ENCODE assay signal across 9 cellular contexts in the genomic region with DNA sequence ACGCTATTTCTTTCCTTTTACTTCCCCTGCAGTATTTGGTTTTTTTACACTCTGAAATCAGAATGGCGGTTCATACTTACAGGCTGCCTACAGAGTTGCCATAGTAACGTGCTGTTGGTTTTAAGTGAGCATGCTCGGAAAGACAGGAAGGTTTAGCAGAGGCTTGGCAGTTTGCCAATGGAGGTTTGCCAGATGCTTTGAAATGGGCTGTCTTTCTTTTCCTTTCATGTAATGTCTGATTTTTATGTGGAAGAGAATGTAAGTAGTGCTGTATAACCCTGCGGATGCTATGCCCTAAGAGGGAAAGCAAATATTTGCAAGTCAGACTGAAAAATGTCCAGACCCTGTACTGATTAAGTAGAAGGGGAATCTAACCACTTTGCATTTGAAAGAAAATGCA. TPM values are rescaled to one million over a fixed set of nuclear protein-coding genes. Genes with fewer than 3 reads are reported as not detected.
DNase-seq lines count a peak whose midpoint lies in the region; ATAC-seq and TF ChIP-seq lines count a peak whose summit lies in the region.
"Had no signal": no experiment of that assay in that cellular context is flagged by ENCODE, and none has a peak within 500 bp of the region (broad histone marks: within the 10 kb centered on the region; RNA-seq: fewer than 3 reads in every experiment).

No MANE protein-coding gene starts in this region.

- peak; percentile 88 for ATAC-seq in omental fat pad (ENCODE audit: low FRiP score)

- peak overlapping the region; percentile 32 for H3K27ac ChIP-seq in suprapubic skin

- 6% methylated on average over 5 of the region's 5 CpGs for WGBS in suprapubic skin

- H3K27me3 ChIP-seq in MG63 (no peaks in the 10 kb centered on the region), suprapubic skin (no peaks in the 10 kb centered on the region)
- H3K27me3 ChIP-seq: upper lobe of left lung had no signal

- TF ChIP-seq POLR2A in suprapubic skin (IDR thresholded peaks at IDR 0.05) = no peak

- no peaks in the 10 kb centered on the region for H3K9me3 ChIP-seq in MG63
- no peaks in the 10 kb centered on the region for H3K9me3 ChIP-seq in suprapubic skin
- H3K9me3 ChIP-seq: upper lobe of left lung had no signal

- TF ChIP-seq CTCF in omental fat pad (IDR thresholded peaks at IDR 0.05) = no peak
- TF ChIP-seq CTCF in suprapubic skin (IDR thresholded peaks at IDR 0.05) = no peak

- H3K4me1 ChIP-seq in suprapubic skin = peaks cover 14% of the 10 kb centered on the region

- H3K4me3 ChIP-seq in MG63 = no peak overlapping the region
- no peak overlapping the region for H3K4me3 ChIP-seq in suprapubic skin

- H3K36me3 ChIP-seq in MG63 = peaks cover 2% of the 10 kb centered on the region; the same call in 1 of the 2 replicates
- peaks cover 42% of the 10 kb centered on the region for H3K36me3 ChIP-seq in suprapubic skin

- TF ChIP-seq EP300 in suprapubic skin (IDR thresholded peaks at IDR 0.05) = no peak

- DNase-seq in Daoy (ENCODE audit: low read depth) (peak; percentile 91), HCEC 1CT (peak; percentile 93), MG63 (peak; percentile 67), SIG-M5 treated with dmso at 0.1 percent for 504 hours (lab: John Stamatoyannopoulos, UW; ENCODE audit: unreplicated experiment) (peak; percentile 84), globus pallidus (ENCODE audit: low spot score) (peak; percentile 89), omental fat pad (ENCODE audit: low spot score) (peak; percentile 87), suprapubic skin (ENCODE audit: low spot score in 2 of 2) (peak; percentile 88 to 89)
- peak; percentile 80 for DNase-seq in activated naive CD4-positive, alpha-beta T cell treated with anti-CD3 and anti-CD28 coated beads, Interleukin-2, amount 50 U/mL, for 16 hours

RNA-seq across cellular contexts. Expression of a gene that starts 32.8 kb away (rescaled TPM):
- total RNA-seq in Daoy (2014; rRNA removed; shearing (Covaris generic)) = 4.1 and 4.3 TPM in 2 replicates
- 1.3 and 15.2 TPM in 2 replicates for total RNA-seq in MG63 (2014; rRNA removed; shearing (Covaris generic); ENCODE audit: low replicate concordance)
- total RNA-seq in omental fat pad = 10 to 100 TPM; 12.6 to 33.7 (median 18.5) TPM
- 10 to 100 TPM; 11.0 to 42.2 (median 14.4) TPM for total RNA-seq in suprapubic skin
